21 cellular contexts compared by ENCODE assay signal in genomic region chr3:185778069-185778468, GRCh38. TPM values are rescaled to one million over a fixed set of nuclear protein-coding genes. Genes with fewer than 3 reads are reported as not detected.
"Had no signal": no experiment of that assay in that cellular context is flagged by ENCODE, and none has a peak within 500 bp of the region (broad histone marks: within the 10 kb centered on the region; RNA-seq: fewer than 3 reads in every experiment).

No MANE protein-coding gene starts in this region.

- H3K9ac ChIP-seq: parathyroid adenoma, SK-N-SH had no signal

- H3K36me3 ChIP-seq: colonic mucosa, left lung, tibial nerve had no signal

- H3K9me3 ChIP-seq: colonic mucosa, left lung, SK-N-SH, tibial nerve had no signal

- H3K79me2 ChIP-seq: parathyroid adenoma had no signal

- H3K4me3 ChIP-seq: colonic mucosa, dorsolateral prefrontal cortex, left lung, tibial nerve had no signal

- H3K27me3 ChIP-seq: colonic mucosa, left lung, tibial nerve had no signal

- DNase-seq: activated CD4-positive, CD25-positive, alpha-beta regulatory T cell treated with anti-CD3 and anti-CD28 coated beads, Interleukin-2, amount 50 U/mL, for 72 hours; activated CD8-positive, alpha-beta memory T cell treated with anti-CD3 and anti-CD28 coated beads for 24 hours; activated CD8-positive, alpha-beta memory T cell treated with anti-CD3 and anti-CD28 coated beads, Interleukin-2, amount 50 U/mL, for 4 hours; activated naive CD4-positive, alpha-beta T cell; activated T-cell treated with anti-CD3 and anti-CD28 coated beads, Interleukin-2, amount 50 U/mL, for 4 hours; colonic mucosa; dorsolateral prefrontal cortex; effector memory CD8-positive, alpha-beta T cell; kidney; left lung; mammary epithelial cell; nucleus accumbens; right cardiac atrium; SK-N-SH; stimulated activated CD4-positive, alpha-beta T cell treated with anti-CD3 and anti-CD28 coated beads, Interleukin-12 subunit alpha, Interleukin-12 subunit beta, amount 100 ng/mL, for 4 hours; stimulated activated naive CD8-positive, alpha-beta T cell treated with anti-CD3 and anti-CD28 coated beads, Interleukin-15, amount 100 ng/mL, for 72 hours had no signal

- H3K4me2 ChIP-seq: SK-N-SH had no signal

- H3K27ac ChIP-seq: colonic mucosa, dorsolateral prefrontal cortex, epithelial cell of prostate, left lung, parathyroid adenoma, tibial nerve, VCaP had no signal

- H3K4me1 ChIP-seq: colonic mucosa had no signal

RNA-seq across cellular contexts. Expression of gene IGF2BP2, which starts 46.8 kb away (rescaled TPM):
- total RNA-seq: T-helper 2 cell treated with Interferon-gamma antibody and Interleukin-4, amounts not matched to agents 100 ng/mL and 5 ng/mL, for 36 hours had no signal
